8 cellular contexts compared by ENCODE assay signal in genomic region chr20:62642666-62643520, GRCh38. TPM values are rescaled to one million over a fixed set of nuclear protein-coding genes. Genes with fewer than 3 reads are reported as not detected.
DNase-seq lines count a peak whose midpoint lies in the region; ATAC-seq and TF ChIP-seq lines count a peak whose summit lies in the region.

No MANE protein-coding gene starts in this region.

- peak; percentile 27 for ATAC-seq in GM21381 (IDR thresholded peaks at IDR 0.05; ENCODE audit: unreplicated experiment)
- ATAC-seq in activated CD4-positive, alpha-beta T cell treated with anti-CD3 and anti-CD28 coated beads for 36 hours: peak; percentile 36
- peak; percentile 20 for ATAC-seq in mucosa of descending colon

- H3K27ac Mint-ChIP-seq in CD14-positive monocyte: no peak overlapping the region
- no peak overlapping the region for H3K27ac Mint-ChIP-seq in activated CD4-positive, alpha-beta T cell treated with anti-CD3 and anti-CD28 coated beads for 36 hours
- peak overlapping the region; percentile 21 for H3K27ac Mint-ChIP-seq in stimulated activated naive CD8-positive, alpha-beta T cell treated with anti-CD3 and anti-CD28 coated beads, Interleukin-15, Interleukin-2, amounts not matched to agents 100 ng/mL and 50 ng/mL, for 24 hours

- H3K27ac ChIP-seq in dorsolateral prefrontal cortex: peak overlapping the region in 57 of 59 donors; percentile 10 to 86 (median 73)

- POLR2A ChIA-PET in activated CD4-positive, alpha-beta T cell treated with anti-CD3 and anti-CD28 coated beads for 36 hours (lab: Charles Lee): interaction anchor here (0.7 to 1.8 kb wide), 6 partner anchors 9 to 610 kb away, joined by 3 to 6 read pairs (median 3); no protein-coding TSS in a partner anchor

- H3K36me3 ChIP-seq in mucosa of descending colon (ENCODE audit: low read depth): no peaks in the 10 kb centered on the region

- no peak for DNase-seq in CD14-positive monocyte (ENCODE audit: low spot score)
- DNase-seq in KG1 (lab: John Stamatoyannopoulos, UW): peak; percentile 50
- DNase-seq in activated CD4-positive, alpha-beta T cell treated with anti-CD3 and anti-CD28 coated beads for 36 hours: peak; percentile 79
- peak in 5 of 10 donors; percentile 49 to 74 (median 55) for DNase-seq in dorsolateral prefrontal cortex
- peak; percentile 59 to 80 (median 75) for DNase-seq in mucosa of descending colon
- DNase-seq in NCI-H128 (lab: John Stamatoyannopoulos, UW; ENCODE audit: unreplicated experiment): no peak

- peaks cover 0 to 6% (median 0%) of the 10 kb centered on the region in 7 donors for H3K9me3 Mint-ChIP-seq in CD14-positive monocyte
- no peaks in the 10 kb centered on the region for H3K9me3 Mint-ChIP-seq in activated CD4-positive, alpha-beta T cell treated with anti-CD3 and anti-CD28 coated beads for 36 hours (ENCODE audit: low read depth)
- H3K9me3 Mint-ChIP-seq in stimulated activated naive CD8-positive, alpha-beta T cell treated with anti-CD3 and anti-CD28 coated beads, Interleukin-15, Interleukin-2, amounts not matched to agents 100 ng/mL and 50 ng/mL, for 24 hours: no peaks in the 10 kb centered on the region

- no peaks in the 10 kb centered on the region for H3K36me3 Mint-ChIP-seq in CD14-positive monocyte
- H3K36me3 Mint-ChIP-seq in activated CD4-positive, alpha-beta T cell treated with anti-CD3 and anti-CD28 coated beads for 36 hours (ENCODE audit: low read depth): peaks cover 3% of the 10 kb centered on the region
- peaks cover 14% of the 10 kb centered on the region for H3K36me3 Mint-ChIP-seq in stimulated activated naive CD8-positive, alpha-beta T cell treated with anti-CD3 and anti-CD28 coated beads, Interleukin-15, Interleukin-2, amounts not matched to agents 100 ng/mL and 50 ng/mL, for 24 hours (ENCODE audit: low read depth)

- CTCF ChIA-PET in activated CD4-positive, alpha-beta T cell treated with anti-CD3 and anti-CD28 coated beads for 36 hours (lab: Charles Lee): interaction anchor here (0.6 to 1.4 kb wide), 6 partner anchors 9 to 453 kb away, joined by 3 to 4 read pairs (median 3); no protein-coding TSS in a partner anchor

- peaks cover 60% of the 10 kb centered on the region for H3K4me1 ChIP-seq in mucosa of descending colon (ENCODE audit: low read depth)

- peak overlapping the region; percentile 68 to 72 for H3K4me3 Mint-ChIP-seq in CD14-positive monocyte
- H3K4me3 Mint-ChIP-seq in activated CD4-positive, alpha-beta T cell treated with anti-CD3 and anti-CD28 coated beads for 36 hours: peak overlapping the region; percentile 79
- H3K4me3 Mint-ChIP-seq in stimulated activated naive CD8-positive, alpha-beta T cell treated with anti-CD3 and anti-CD28 coated beads, Interleukin-15, Interleukin-2, amounts not matched to agents 100 ng/mL and 50 ng/mL, for 24 hours: peak overlapping the region; percentile 81

- intact Hi-C loops in CD14-positive monocyte (cut with micrococcal nuclease): no loop called here
- intact Hi-C loops in activated CD4-positive, alpha-beta T cell treated with anti-CD3 and anti-CD28 coated beads for 36 hours (cut with DNase I, micrococcal nuclease): loop anchor here (1.0 to 10.0 kb wide), 13 partner anchors 8 to 573 kb away; partner anchors contain the start of genes ADRM1 (in 2 of the 2), CABLES2 (in 1 of the 2), DIDO1 (in 1 of the 2) and LSM14B (in 1 of the 2)
- intact Hi-C loops in dorsolateral prefrontal cortex (cut with DNase I): no loop called here
- intact Hi-C loops in mucosa of descending colon (cut with DNase I, micrococcal nuclease): no loop called here

- TF ChIP-seq CTCF in CD14-positive monocyte (IDR thresholded peaks at IDR 0.05) (peak; percentile 2), dorsolateral prefrontal cortex (IDR thresholded peaks at IDR 0.05 in 54 of 56, conservative IDR thresholded peaks at IDR 0.05 in 2 of 56; ENCODE audit: low read depth in 1 of 56, partially characterized antibody in 56 of 56) (no peak), mucosa of descending colon (IDR thresholded peaks at IDR 0.05) (no peak)

- H3K4me3 ChIP-seq in dorsolateral prefrontal cortex (peak overlapping the region; percentile 25 to 75 (median 65)), mucosa of descending colon (peak overlapping the region; percentile 22)

- peaks cover 0 to 45% (median 5%) of the 10 kb centered on the region in 45 donors for H3K27me3 ChIP-seq in dorsolateral prefrontal cortex

- H3K27me3 Mint-ChIP-seq in CD14-positive monocyte (ENCODE audit: low read depth in 3 of 3): peaks cover 27 to 49% (median 33%) of the 10 kb centered on the region in 3 donors
- H3K27me3 Mint-ChIP-seq in activated CD4-positive, alpha-beta T cell treated with anti-CD3 and anti-CD28 coated beads for 36 hours: peaks cover 4% of the 10 kb centered on the region
- H3K27me3 Mint-ChIP-seq in stimulated activated naive CD8-positive, alpha-beta T cell treated with anti-CD3 and anti-CD28 coated beads, Interleukin-15, Interleukin-2, amounts not matched to agents 100 ng/mL and 50 ng/mL, for 24 hours: peaks cover 8% of the 10 kb centered on the region

- H3K9me3 ChIP-seq in mucosa of descending colon: no peaks in the 10 kb centered on the region

- peaks cover 25% of the 10 kb centered on the region for H3K4me1 Mint-ChIP-seq in CD14-positive monocyte
- H3K4me1 Mint-ChIP-seq in activated CD4-positive, alpha-beta T cell treated with anti-CD3 and anti-CD28 coated beads for 36 hours: peaks cover 11% of the 10 kb centered on the region
- H3K4me1 Mint-ChIP-seq in stimulated activated naive CD8-positive, alpha-beta T cell treated with anti-CD3 and anti-CD28 coated beads, Interleukin-15, Interleukin-2, amounts not matched to agents 100 ng/mL and 50 ng/mL, for 24 hours (ENCODE audit: low read depth): peaks cover 33% of the 10 kb centered on the region

RNA-seq across cellular contexts. Expression of gene SLCO4A1, which starts 0.6 kb away (rescaled TPM):
- under 1 TPM; 0.26 to 0.42 TPM for polyA plus RNA-seq in CD14-positive monocyte
- total RNA-seq in activated CD4-positive, alpha-beta T cell treated with anti-CD3 and anti-CD28 coated beads for 36 hours: 10 to 100 TPM; 40.5 to 43.4 TPM
- total RNA-seq in dorsolateral prefrontal cortex (100 to 1,000 TPM in 3 of 120 experiments, 10 to 100 TPM in 117; 10.4 to 115 (median 38.3) TPM), mucosa of descending colon (10 to 100 TPM; 13.3 to 18.5 (median 15.0) TPM)

Comparison
In these comparisons a context has a peak if more than half of its experiments do, and no peak if none do; other contexts are left out.
1. DNase-seq: peak in KG1 (single experiment), activated CD4-positive, alpha-beta T cell treated with anti-CD3 and anti-CD28 coated beads for 36 hours (single experiment) and mucosa of descending colon (3 of 3); none in CD14-positive monocyte (single experiment) and NCI-H128 (single experiment).
2. intact Hi-C loops: an anchor here in activated CD4-positive, alpha-beta T cell treated with anti-CD3 and anti-CD28 coated beads for 36 hours (1.0 to 10.0 kb wide); none called in CD14-positive monocyte, dorsolateral prefrontal cortex and mucosa of descending colon.
3. Peak in every context shown above with its lines, with median percentiles within 50 percentile points of each other: H3K4me3 Mint-ChIP-seq and ATAC-seq.